Comparison of ENCODE assay signal across 18 cellular contexts in the genomic region with DNA sequence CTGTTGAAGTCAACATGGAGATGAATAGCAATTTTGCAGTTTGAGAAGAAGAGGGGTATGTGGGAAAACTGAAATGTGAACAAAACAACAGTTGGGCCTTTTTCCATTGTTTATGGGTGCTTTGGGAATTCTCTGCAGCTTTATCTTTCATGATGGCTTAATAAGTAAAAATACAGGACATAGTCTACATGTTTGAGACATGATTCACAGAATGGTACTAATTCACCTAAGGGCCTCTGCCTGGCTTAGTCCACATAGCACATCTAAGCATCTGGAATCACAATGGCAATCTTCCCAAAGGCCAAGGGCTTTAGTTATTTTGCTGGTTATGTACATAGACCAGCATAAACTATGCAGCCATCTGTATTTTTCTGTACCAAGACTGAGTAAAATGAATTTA.
DNase-seq lines count a peak whose midpoint lies in the region; ATAC-seq, FAIRE-seq and TF ChIP-seq lines count a peak whose summit lies in the region.
"Had no signal": no experiment of that assay in that cellular context is flagged by ENCODE, and none has a peak within 500 bp of the region (broad histone marks: within the 10 kb centered on the region; RNA-seq: fewer than 3 reads in every experiment).

No MANE protein-coding gene starts in this region.

- no peak for TF ChIP-seq CTCF in MCF 10A (IDR thresholded peaks at IDR 0.05; ENCODE audit: unreplicated experiment)
- no peak for TF ChIP-seq CTCF in breast epithelium (IDR thresholded peaks at IDR 0.05)
- TF ChIP-seq CTCF in astrocyte (IDR thresholded peaks at IDR 0.05; ENCODE audit: insufficient read depth, low read depth, low read length), result no peak
- no peak for TF ChIP-seq CTCF in Peyer's patch (IDR thresholded peaks at IDR 0.05)

- H3K9me3 Mint-ChIP-seq in MCF 10A (ENCODE audit: unreplicated experiment) (no peaks in the 10 kb centered on the region), astrocyte (ENCODE audit: unreplicated experiment) (no peaks in the 10 kb centered on the region)

- H3K27ac ChIP-seq in breast epithelium, result no peak overlapping the region
- H3K27ac ChIP-seq in astrocyte (ENCODE audit: low read depth, low read length), result no peak overlapping the region
- no peak overlapping the region for H3K27ac ChIP-seq in Peyer's patch
- H3K27ac ChIP-seq: 22Rv1, sigmoid colon had no signal

- no peak for ATAC-seq in GM18520 (IDR thresholded peaks at IDR 0.05; ENCODE audit: unreplicated experiment)
- ATAC-seq: left colon; natural killer cell treated with Interleukin-12 subunit alpha and Interleukin-12 subunit beta and Interleukin-15 and Interleukin-18, amount 100 ng/mL, for 72 hours had no signal

- POLR2A ChIA-PET in MCF 10A (lab: Yijun Ruan, JAX), result interaction anchor here (0.7 kb wide), 2 partner anchors 192 to 311 kb away, joined by 3 to 4 read pairs; no protein-coding TSS in a partner anchor

- CTCF ChIA-PET in MCF 10A (lab: Yijun Ruan, JAX), result interaction anchor here (1.2 kb wide), 1 partner anchor 64 kb away, joined by 3 read pairs; no protein-coding TSS in a partner anchor

- no peak overlapping the region for H2AFZ ChIP-seq in astrocyte (ENCODE audit: low read depth, low read length)

- H3K27me3 ChIP-seq in breast epithelium, result no peaks in the 10 kb centered on the region
- H3K27me3 ChIP-seq in astrocyte (ENCODE audit: insufficient read depth, low read length), result no peaks in the 10 kb centered on the region
- no peaks in the 10 kb centered on the region for H3K27me3 ChIP-seq in Peyer's patch
- H3K27me3 ChIP-seq: sigmoid colon had no signal

- peak overlapping the region; percentile 68 for H3K4me2 ChIP-seq in astrocyte (ENCODE audit: low read length)

- H3K4me3 Mint-ChIP-seq in MCF 10A (ENCODE audit: unreplicated experiment) (no peak overlapping the region), astrocyte (ENCODE audit: unreplicated experiment) (no peak overlapping the region)
- H3K4me3 Mint-ChIP-seq: activated naive CD4-positive, alpha-beta T cell treated with anti-CD3 and anti-CD28 coated beads for 36 hours; natural killer cell treated with Interleukin-12 subunit alpha and Interleukin-12 subunit beta and Interleukin-15 and Interleukin-18, amount 100 ng/mL, for 72 hours had no signal

- no peaks in the 10 kb centered on the region for H3K27me3 Mint-ChIP-seq in MCF 10A (ENCODE audit: insufficient read depth, unreplicated experiment)
- H3K27me3 Mint-ChIP-seq in astrocyte (ENCODE audit: low read depth, unreplicated experiment), result peaks cover 4% of the 10 kb centered on the region
- H3K27me3 Mint-ChIP-seq: natural killer cell treated with Interleukin-12 subunit alpha and Interleukin-12 subunit beta and Interleukin-15 and Interleukin-18, amount 100 ng/mL, for 72 hours had no signal

- H3K9me3 ChIP-seq in breast epithelium (no peaks in the 10 kb centered on the region), astrocyte (ENCODE audit: insufficient read depth, low read depth, low read length) (no peaks in the 10 kb centered on the region), Peyer's patch (no peaks in the 10 kb centered on the region)
- H3K9me3 ChIP-seq: sigmoid colon had no signal

- FAIRE-seq in astrocyte (lab: Jason Lieb, UNC), result peak; percentile 13
- FAIRE-seq: H1 had no signal

- TF ChIP-seq POLR2A in breast epithelium (IDR thresholded peaks at IDR 0.05), result no peak
- TF ChIP-seq POLR2A in Peyer's patch (IDR thresholded peaks at IDR 0.05), result no peak

- DNase-seq in MCF 10A (ENCODE audit: unreplicated experiment) (peak; percentile 47), breast epithelium (ENCODE audit: low spot score in 2 of 2) (no peak), astrocyte (ENCODE audit: low read depth) (peak; percentile 69), glomerular visceral epithelial cell (ENCODE audit: extremely low spot score) (peak; percentile 56), DMS114 treated with DMSO at 0.1 percent for 48 hours (lab: John Stamatoyannopoulos, UW; ENCODE audit: unreplicated experiment) (no peak), Peyer's patch (no peak)
- DNase-seq in stimulated activated CD4-positive, alpha-beta T cell treated with anti-CD3 and anti-CD28 coated beads, Interleukin-4, amount 100 ng/mL, for 4 hours, result no peak
- DNase-seq: activated naive CD4-positive, alpha-beta T cell treated with anti-CD3 and anti-CD28 coated beads for 36 hours; cortex of kidney; left colon; NCI-H1092 treated with DMSO at 0.1 percent for 48 hours; NCI-H524 treated with DMSO at 0.1 percent for 48 hours; SHP77 treated with DMSO at 0.1 percent for 48 hours; sigmoid colon had no signal

- H3K4me1 ChIP-seq in breast epithelium (no peaks in the 10 kb centered on the region), astrocyte (ENCODE audit: insufficient read depth, low read length) (peaks cover 6% of the 10 kb centered on the region), Peyer's patch (no peaks in the 10 kb centered on the region)
- H3K4me1 ChIP-seq: sigmoid colon had no signal

- no peak overlapping the region for H3K9ac ChIP-seq in astrocyte (ENCODE audit: low read length)

- no TSS peak for BruUV-seq in MCF 10A (replicated peaks; lab: Mats Ljungman, UMichigan)

- no peaks in the 10 kb centered on the region for H4K20me1 ChIP-seq in astrocyte (ENCODE audit: insufficient read depth, low read length)

- H3K79me2 ChIP-seq in astrocyte (ENCODE audit: insufficient read depth, low read length), result no peaks in the 10 kb centered on the region

- H3K4me1 Mint-ChIP-seq in MCF 10A (ENCODE audit: insufficient read depth, unreplicated experiment), result peaks cover 10% of the 10 kb centered on the region
- peaks cover 14% of the 10 kb centered on the region for H3K4me1 Mint-ChIP-seq in astrocyte (ENCODE audit: low read depth, unreplicated experiment)

- H3K27ac Mint-ChIP-seq in MCF 10A (ENCODE audit: low read depth, unreplicated experiment) (no peak overlapping the region), astrocyte (ENCODE audit: unreplicated experiment) (no peak overlapping the region)
- H3K27ac Mint-ChIP-seq: activated naive CD4-positive, alpha-beta T cell treated with anti-CD3 and anti-CD28 coated beads for 36 hours; natural killer cell treated with Interleukin-12 subunit alpha and Interleukin-12 subunit beta and Interleukin-15 and Interleukin-18, amount 100 ng/mL, for 72 hours had no signal

- no peaks in the 10 kb centered on the region for H3K36me3 ChIP-seq in breast epithelium
- H3K36me3 ChIP-seq in astrocyte (ENCODE audit: insufficient read depth, low read length), result no peaks in the 10 kb centered on the region
- no peaks in the 10 kb centered on the region for H3K36me3 ChIP-seq in Peyer's patch
- H3K36me3 ChIP-seq: sigmoid colon had no signal

- H3K4me3 ChIP-seq in breast epithelium (no peak overlapping the region), astrocyte (ENCODE audit: insufficient read depth, low read depth, low read length) (no peak overlapping the region), Peyer's patch (no peak overlapping the region)
- H3K4me3 ChIP-seq: sigmoid colon had no signal

- intact Hi-C loops in MCF 10A (cut with micrococcal nuclease) (no loop called here), breast epithelium (cut with DNase I; ENCODE audit: low total_unique reads) (no loop called here)

- H3K36me3 Mint-ChIP-seq in MCF 10A (ENCODE audit: insufficient read depth, unreplicated experiment), result no peaks in the 10 kb centered on the region
- H3K36me3 Mint-ChIP-seq in astrocyte (ENCODE audit: low read depth, unreplicated experiment), result no peaks in the 10 kb centered on the region

Comparison
In these comparisons a context has a peak if more than half of its experiments do, and no peak if none do; other contexts are left out.
1. DNase-seq: peak in MCF 10A (single experiment), astrocyte (single experiment) and glomerular visceral epithelial cell (single experiment); none in breast epithelium (0 of 2), stimulated activated CD4-positive, alpha-beta T cell treated with anti-CD3 and anti-CD28 coated beads, Interleukin-4, amount 100 ng/mL, for 4 hours (0 of 2), DMS114 treated with DMSO at 0.1 percent for 48 hours (single experiment) and Peyer's patch (0 of 3).